ENCODE assay signal across 9 cellular contexts in the genomic region with DNA sequence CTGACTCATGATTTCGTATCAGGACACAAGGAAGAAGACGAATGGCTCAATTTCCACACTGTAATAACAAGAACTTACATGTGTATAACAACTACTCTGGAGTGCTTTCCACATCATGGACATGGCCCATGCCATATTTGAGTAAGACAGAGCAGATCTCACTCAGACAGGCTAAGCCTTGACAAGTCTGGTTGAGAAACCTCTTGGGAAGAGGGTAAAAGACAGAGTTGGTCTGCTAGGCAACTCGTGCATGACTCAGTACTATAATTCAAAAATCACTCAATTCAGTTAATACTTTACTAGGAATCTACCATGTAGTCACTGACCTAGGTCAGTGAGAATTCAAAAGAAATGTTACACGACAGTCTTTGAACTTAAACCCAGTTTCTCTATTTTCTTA. TPM values are rescaled to one million over a fixed set of nuclear protein-coding genes. Genes with fewer than 3 reads are reported as not detected.
DNase-seq lines count a peak whose midpoint lies in the region; ATAC-seq, FAIRE-seq and TF ChIP-seq lines count a peak whose summit lies in the region.
"Had no signal": no experiment of that assay in that cellular context is flagged by ENCODE, and none has a peak within 500 bp of the region (broad histone marks: within the 10 kb centered on the region; RNA-seq: fewer than 3 reads in every experiment).

No MANE protein-coding gene starts in this region.

- POLR2A ChIA-PET in AG04450 (lab: Yijun Ruan, JAX), result no interaction called here

- no peak for TF ChIP-seq CTCF in AG04450 (IDR thresholded peaks at IDR 0.05; ENCODE audit: low read depth, low read length)
- no peak for TF ChIP-seq CTCF in endothelial cell (IDR thresholded peaks at IDR 0.05; ENCODE audit: unreplicated experiment)
- no peak for TF ChIP-seq CTCF in right atrium auricular region (IDR thresholded peaks at IDR 0.05)

- no peaks in the 10 kb centered on the region for H3K4me1 ChIP-seq in right atrium auricular region
- H3K4me1 ChIP-seq: Caco-2 had no signal

- H3K4me3 Mint-ChIP-seq in endothelial cell (ENCODE audit: unreplicated experiment), result peak overlapping the region; percentile 28

- H3K27me3 Mint-ChIP-seq in endothelial cell (ENCODE audit: unreplicated experiment), result peaks cover 6% of the 10 kb centered on the region

- no peak for FAIRE-seq in frontal cortex (lab: Jason Lieb, UNC)

- ATAC-seq in GM19438 (IDR thresholded peaks at IDR 0.05; ENCODE audit: low read depth, unreplicated experiment) (peak; percentile 80), HG03135 (IDR thresholded peaks at IDR 0.05; ENCODE audit: unreplicated experiment) (peak; percentile 87)

- peaks cover 27% of the 10 kb centered on the region for H3K36me3 Mint-ChIP-seq in endothelial cell (ENCODE audit: low read depth, unreplicated experiment)

- H3K36me3 ChIP-seq in right atrium auricular region, result peaks cover 37% of the 10 kb centered on the region

- no peaks in the 10 kb centered on the region for H3K27me3 ChIP-seq in AG04450 (ENCODE audit: control insufficient read depth, insufficient read depth, low read length)
- no peaks in the 10 kb centered on the region for H3K27me3 ChIP-seq in right atrium auricular region

- DNase-seq in AG04450 (ENCODE audit: low read depth, low spot score) (peak; percentile 21), endothelial cell (ENCODE audit: low spot score) (no peak), frontal cortex (ENCODE audit: low spot score in 2 of 2) (no peak), right atrium auricular region (ENCODE audit: low spot score) (no peak), activated gamma-delta T cell treated with Interleukin-2 at 50 U/mL for 16 hours (no peak), cerebellar nuclear complex (lab: John Stamatoyannopoulos, UW) (no peak)
- DNase-seq: Caco-2 had no signal

- H3K27ac Mint-ChIP-seq in endothelial cell (ENCODE audit: unreplicated experiment), result peak overlapping the region; percentile 77

- H3K9me3 ChIP-seq in AG04450 (ENCODE audit: control insufficient read depth, insufficient read depth, low read length) (no peaks in the 10 kb centered on the region; the same call in 1 of the 2 replicates), right atrium auricular region (no peaks in the 10 kb centered on the region)
- H3K9me3 ChIP-seq: Caco-2 had no signal

- CTCF ChIA-PET in AG04450 (lab: Charles Lee), result interaction anchor here (1.5 to 5.8 kb wide), 2 partner anchors 39 to 68 kb away, joined by 3 to 40 read pairs; partner anchors contain the start of gene VPS36

- H3K4me1 Mint-ChIP-seq in endothelial cell (ENCODE audit: unreplicated experiment), result peaks cover 53% of the 10 kb centered on the region

- H3K4me3 ChIP-seq in AG04450 (ENCODE audit: low read depth, low read length), result no peak overlapping the region
- no peak overlapping the region for H3K4me3 ChIP-seq in right atrium auricular region

- H3K27ac ChIP-seq in AG04450 (ENCODE audit: low read depth, low read length) (no peak overlapping the region), right atrium auricular region (no peak overlapping the region)

- H3K9me3 Mint-ChIP-seq in endothelial cell (ENCODE audit: unreplicated experiment), result no peaks in the 10 kb centered on the region

RNA-seq across cellular contexts. Expression of gene THSD1, which starts 5.7 kb away (rescaled TPM):
- polyA plus RNA-seq in AG04450 (2011; rRNA removed), result 7.9 and 8.3 TPM in 2 replicates
- polyA minus RNA-seq in AG04450 (2011; rRNA and poly(A)+ RNA removed), result 17.9 and 19.3 TPM in 2 replicates
- total RNA-seq in endothelial cell (ENCODE audit: unreplicated experiment), result 346 TPM
- total RNA-seq in frontal cortex, result 12.2 TPM
- total RNA-seq in right atrium auricular region, result 1 to 10 TPM; 6.5 to 7.3 TPM

RNA-seq across cellular contexts. Expression of gene VPS36, which starts 38.8 kb away (rescaled TPM):
- 20.5 and 24.2 TPM in 2 replicates for polyA plus RNA-seq in AG04450 (2011; rRNA removed)
- polyA minus RNA-seq in AG04450 (2011; rRNA and poly(A)+ RNA removed), result 10.1 and 13.8 TPM in 2 replicates
- total RNA-seq in endothelial cell (ENCODE audit: unreplicated experiment) (51.6 TPM), frontal cortex (51.4 TPM), right atrium auricular region (10 to 100 TPM; 28.3 to 61.3 TPM)

RNA-seq across cellular contexts. Expression of gene CKAP2, which starts 43.6 kb away (rescaled TPM):
- polyA plus RNA-seq in AG04450 (2011; rRNA removed), result 14.3 and 18.2 TPM in 2 replicates
- 7.0 and 13.3 TPM in 2 replicates for polyA minus RNA-seq in AG04450 (2011; rRNA and poly(A)+ RNA removed)
- total RNA-seq in endothelial cell (ENCODE audit: unreplicated experiment) (58.1 TPM), frontal cortex (20.8 TPM), right atrium auricular region (1 to 10 TPM; 4.7 to 7.0 TPM)

Comparison
In these comparisons a context has a peak if more than half of its experiments do, and no peak if none do; other contexts are left out.
1. RNA of gene THSD1, which starts 5.7 kb away (total RNA-seq): 346 TPM in endothelial cell (single experiment); 12.2 TPM in frontal cortex (single experiment) and 6.5 to 7.3 TPM in right atrium auricular region; every median in the first group is over 10 times any median in the second.